Comparison of ENCODE assay signal across 30 cellular contexts in the genomic region with DNA sequence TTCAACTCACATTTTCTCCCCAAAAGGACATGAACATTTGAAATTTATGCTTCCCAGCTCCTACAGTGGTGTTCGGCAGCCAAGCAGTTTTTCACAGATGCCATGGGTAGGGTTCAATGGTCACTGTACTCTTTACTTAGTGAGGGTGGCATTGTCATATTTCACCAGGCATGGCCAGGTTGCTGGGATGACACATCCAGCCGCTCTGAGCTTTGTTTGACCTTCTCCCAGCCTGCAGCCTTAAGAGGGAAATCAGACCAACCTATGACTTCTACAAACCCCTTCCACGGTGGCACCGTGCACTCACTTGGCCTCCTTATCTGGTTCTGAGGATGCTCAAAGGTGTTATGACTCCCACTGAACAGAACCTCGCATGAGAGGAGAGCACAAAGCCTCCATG.
DNase-seq lines count a peak whose midpoint lies in the region; ATAC-seq, FAIRE-seq and TF ChIP-seq lines count a peak whose summit lies in the region.
"Had no signal": no experiment of that assay in that cellular context is flagged by ENCODE, and none has a peak within 500 bp of the region (broad histone marks: within the 10 kb centered on the region; RNA-seq: fewer than 3 reads in every experiment).

No MANE protein-coding gene starts in this region.

- H3K23ac ChIP-seq in IMR-90 (ENCODE audit: low read depth, low read length) = no peak overlapping the region

- peaks cover 3% of the 10 kb centered on the region for H3K27me3 Mint-ChIP-seq in endothelial cell (ENCODE audit: unreplicated experiment)

- H2BK5ac ChIP-seq in IMR-90 (ENCODE audit: low read depth, low read length, poor library complexity, severe bottlenecking) = no peak overlapping the region

- H3K27ac ChIP-seq in A549 (peak overlapping the region; percentile 78 to 89; a peak in 5 of 6 replicates), IMR-90 (ENCODE audit: insufficient read depth, low read length) (no peak overlapping the region)
- H3K27ac ChIP-seq: 22Rv1, KMS-11, SJSA1 had no signal

- no peak for TF ChIP-seq RAD21 in A549 (conservative IDR thresholded peaks at IDR 0.05 in 1 of 2, IDR thresholded peaks at IDR 0.05 in 1 of 2)
- no peak for TF ChIP-seq RAD21 in IMR-90 (IDR thresholded peaks at IDR 0.05; ENCODE audit: low read length)

- H4K91ac ChIP-seq in IMR-90 (ENCODE audit: insufficient read depth, low read depth, low read length) = no peak overlapping the region

- H4K8ac ChIP-seq in IMR-90 (ENCODE audit: low read depth in 2 of 2, low read length in 2 of 2) = no peak overlapping the region

- H3K9me3 ChIP-seq in A549 (no peaks in the 10 kb centered on the region), IMR-90 (ENCODE audit: control insufficient read depth, insufficient read depth, low read length) (no peaks in the 10 kb centered on the region)
- H3K9me3 ChIP-seq: BE2C, SJSA1 had no signal

- peaks cover 32% of the 10 kb centered on the region for H3K4me1 Mint-ChIP-seq in endothelial cell (ENCODE audit: unreplicated experiment)
- H3K4me1 Mint-ChIP-seq: CD14-positive monocyte; CD8-positive, alpha-beta memory T cell; IgD-negative memory B cell had no signal

- H3K9me3 Mint-ChIP-seq in endothelial cell (ENCODE audit: unreplicated experiment) = no peaks in the 10 kb centered on the region
- H3K9me3 Mint-ChIP-seq: CD8-positive, alpha-beta memory T cell; IgD-negative memory B cell had no signal

- in situ Hi-C loops in IMR-90 (cut with MboI; ENCODE audit: low sequenced_read_pairs) = no loop called here

- H3K4me1 ChIP-seq in A549 (peaks cover 59% of the 10 kb centered on the region), IMR-90 (ENCODE audit: control insufficient read depth, insufficient read depth, low read length) (peaks cover 15% of the 10 kb centered on the region)

- H2AK9ac ChIP-seq in IMR-90 (replicated peaks; ENCODE audit: low read depth, low read length, poor library complexity) = no peak overlapping the region

- peak overlapping the region; percentile 38 for H2AK5ac ChIP-seq in IMR-90 (ENCODE audit: low read depth, low read length)

- TF ChIP-seq POLR2A in A549 (IDR thresholded peaks at IDR 0.05; ENCODE audit: low read length) (no peak), IMR-90 (IDR thresholded peaks at IDR 0.05; ENCODE audit: low read depth, low read length) (no peak)

- H3K14ac ChIP-seq in IMR-90 (replicated peaks; ENCODE audit: low read depth, low read length) = no peak overlapping the region

- H3K79me1 ChIP-seq in IMR-90 (ENCODE audit: low read depth in 1 of 2, low read length in 2 of 2) = no peaks in the 10 kb centered on the region; a peak in 1 of 4 replicates

- no peak for FAIRE-seq in A549 (lab: Jason Lieb, UNC)
- FAIRE-seq: GM18507 had no signal

- no peak overlapping the region for H2BK20ac ChIP-seq in IMR-90 (ENCODE audit: low read depth, low read length)

- no peak overlapping the region for H3K4me3 Mint-ChIP-seq in endothelial cell (ENCODE audit: unreplicated experiment)
- H3K4me3 Mint-ChIP-seq: CD14-positive monocyte; CD8-positive, alpha-beta memory T cell; IgD-negative memory B cell had no signal

- H3K56ac ChIP-seq in IMR-90 (ENCODE audit: extremely low read depth, insufficient read depth, low read length) = no peak overlapping the region

- H3K36me3 Mint-ChIP-seq in endothelial cell (ENCODE audit: low read depth, unreplicated experiment) = no peaks in the 10 kb centered on the region
- H3K36me3 Mint-ChIP-seq: CD14-positive monocyte; CD8-positive, alpha-beta memory T cell; IgD-negative memory B cell had no signal

- intact Hi-C loops in IMR-90 (cut with micrococcal nuclease) = no loop called here

- no peak overlapping the region for H2BK120ac ChIP-seq in IMR-90 (ENCODE audit: low read depth, low read length)

- no peak overlapping the region for H3K4me3 ChIP-seq in A549
- no peak overlapping the region for H3K4me3 ChIP-seq in IMR-90 (ENCODE audit: insufficient read depth, low read depth, low read length)
- H3K4me3 ChIP-seq: SJSA1 had no signal

- CTCF ChIA-PET in A549 (lab: Yijun Ruan, JAX) (interaction anchor here (0.6 to 6.8 kb wide), 5 partner anchors 9 to 252 kb away, joined by 3 to 28 read pairs (median 6); no protein-coding TSS in a partner anchor), IMR-90 (lab: Yijun Ruan, JAX) (interaction anchor here (0.6 to 1.0 kb wide), 2 partner anchors 38 to 57 kb away, joined by 3 to 4 read pairs; no protein-coding TSS in a partner anchor)

- WGBS in A549 (ENCODE audit: missing lambda C conversion rate) = 61% methylated on average over 4 of the region's 5 CpGs
- 80% methylated on average over 1 of the region's 5 CpGs; no CpG with 5 or more reads in 1 of the 2 experiments for WGBS in IMR-90 (ENCODE audit: extremely low coverage in 2 of 2, insufficient read length in 1 of 2), 2 experiments

- no peak for DNase-seq in A549 (ENCODE audit: low read depth in 1 of 2, low spot score in 1 of 2)
- no peak for DNase-seq in IMR-90
- peak; percentile 52 for DNase-seq in left kidney (ENCODE audit: low read depth, low spot score)
- DNase-seq in mucosa of gallbladder (ENCODE audit: low spot score) = peak; percentile 38
- DNase-seq in NCI-H345 (lab: John Stamatoyannopoulos, UW) = no peak
- DNase-seq in RKO (ENCODE audit: low spot score) = no peak
- no peak for DNase-seq in endothelial cell (ENCODE audit: low spot score)
- DNase-seq: ACHN; BE2C; CD8-positive, alpha-beta memory T cell; DMS153; GOT3; HCEC 1CT; MM.1S; NCI-H1694; NCI-H2081; NCI-H446; NCI-H524 treated with DMSO at 0.1 percent for 48 hours; NCI-H82; NK-92 treated with Interleukin-12 subunit alpha and Interleukin-12 subunit beta, amount 100 ng/mL, for 24 hours; PC-3; Right ventricle myocardium superior; RPMI8226 had no signal

- no peak for TF ChIP-seq EP300 in A549 (IDR thresholded peaks at IDR 0.05)

- H2BK15ac ChIP-seq in IMR-90 (ENCODE audit: low read depth, low read length) = no peak overlapping the region; the same call in 2 of the 3 replicates

- BruUV-seq in IMR-90 (replicated peaks; lab: Mats Ljungman, UMichigan) = no TSS peak

- dilution Hi-C loops in IMR-90 (cut with HindIII; ENCODE audit: low sequenced_read_pairs, unreplicated experiment) = no loop called here

- H3K18ac ChIP-seq in IMR-90 (ENCODE audit: low read depth, low read length) = no peak overlapping the region

- H3K27ac Mint-ChIP-seq in endothelial cell (ENCODE audit: unreplicated experiment) = no peak overlapping the region
- H3K27ac Mint-ChIP-seq: CD14-positive monocyte; CD8-positive, alpha-beta memory T cell had no signal

- no peaks in the 10 kb centered on the region for H3K36me3 ChIP-seq in IMR-90 (ENCODE audit: control insufficient read depth, insufficient read depth, low read length)
- H3K36me3 ChIP-seq: BE2C, SJSA1 had no signal

- peak overlapping the region; percentile 40 for H3K4me2 ChIP-seq in A549
- H3K4me2 ChIP-seq in IMR-90 (ENCODE audit: low read depth, low read length) = no peak overlapping the region
- H3K4me2 ChIP-seq: KMS-11 had no signal

- no peak overlapping the region for H3K4ac ChIP-seq in IMR-90 (ENCODE audit: low read depth, low read length)

- H3K9ac ChIP-seq in IMR-90 (ENCODE audit: low read depth, low read length) = no peak overlapping the region
- H3K9ac ChIP-seq: KMS-11 had no signal

- no peak overlapping the region for H4K5ac ChIP-seq in IMR-90 (ENCODE audit: low read depth, low read length)

- peaks cover 6% of the 10 kb centered on the region for H3K9me1 ChIP-seq in IMR-90 (ENCODE audit: insufficient read depth, low read length)

- H3K27me3 ChIP-seq in IMR-90 (ENCODE audit: control insufficient read depth, insufficient read depth, low read length) = no peaks in the 10 kb centered on the region
- H3K27me3 ChIP-seq: BE2C, SJSA1 had no signal

- no peak for TF ChIP-seq CTCF in A549 (IDR thresholded peaks at IDR 0.05)
- no peak for TF ChIP-seq CTCF in IMR-90 (conservative IDR thresholded peaks at IDR 0.05; ENCODE audit: low read depth, low read length)
- no peak for TF ChIP-seq CTCF in endothelial cell (IDR thresholded peaks at IDR 0.05; ENCODE audit: unreplicated experiment)

- H4K20me1 ChIP-seq in IMR-90 (ENCODE audit: insufficient read depth, low read length) = no peaks in the 10 kb centered on the region

- ATAC-seq in A549 (no peak), IMR-90 (ENCODE audit: low read depth) (no peak), GM19328 (IDR thresholded peaks at IDR 0.05; ENCODE audit: unreplicated experiment) (no peak)
- ATAC-seq: PC-3 had no signal

- POLR2A ChIA-PET in A549 (lab: Yijun Ruan, JAX) (no interaction called here), IMR-90 (lab: Charles Lee; ENCODE audit: unreplicated experiment) (no interaction called here)

- peak overlapping the region; percentile 54 for H2AFZ ChIP-seq in IMR-90 (replicated peaks; ENCODE audit: low read length, poor library complexity)

TF ChIP-seq in A549, 52 proteins besides CTCF, POLR2A, EP300 and RAD21 (continues in another document):
- TF ChIP-seq E2F6 (IDR thresholded peaks at IDR 0.05; ENCODE audit: borderline replicate concordance, low read depth) (no peak), SREBF2 (IDR thresholded peaks at IDR 0.05) (no peak)

TF ChIP-seq in IMR-90, 13 proteins besides CTCF, POLR2A, EP300 and RAD21 (continues in another document):
- TF ChIP-seq FOS (IDR thresholded peaks at IDR 0.05; ENCODE audit: low read depth, low read length) (no peak), NFE2L2 (IDR thresholded peaks at IDR 0.05; ENCODE audit: low read depth, low read length) (no peak), ELK1 (IDR thresholded peaks at IDR 0.05; ENCODE audit: borderline replicate concordance, low read depth, low read length) (no peak), CEBPB (IDR thresholded peaks at IDR 0.05; ENCODE audit: low read depth, low read length) (no peak), BHLHE40 (IDR thresholded peaks at IDR 0.05; ENCODE audit: low read depth, low read length) (no peak), RFX5 (IDR thresholded peaks at IDR 0.05; ENCODE audit: low read depth, low read length) (no peak), SMC3 (IDR thresholded peaks at IDR 0.05; ENCODE audit: low read depth, low read length) (no peak), CHD1 (IDR thresholded peaks at IDR 0.05; ENCODE audit: low read depth, low read length) (no peak), MXI1 (IDR thresholded peaks at IDR 0.05; ENCODE audit: borderline replicate concordance, low read depth, low read length) (no peak)

Comparison
In these comparisons a context has a peak if more than half of its experiments do, and no peak if none do; other contexts are left out.
1. DNase-seq: peak in left kidney (single experiment) and mucosa of gallbladder (single experiment); none in A549 (0 of 2), IMR-90 (single experiment), NCI-H345 (single experiment), RKO (single experiment) and endothelial cell (single experiment).